ENCODE assay signal across 10 cellular contexts in the genomic region with DNA sequence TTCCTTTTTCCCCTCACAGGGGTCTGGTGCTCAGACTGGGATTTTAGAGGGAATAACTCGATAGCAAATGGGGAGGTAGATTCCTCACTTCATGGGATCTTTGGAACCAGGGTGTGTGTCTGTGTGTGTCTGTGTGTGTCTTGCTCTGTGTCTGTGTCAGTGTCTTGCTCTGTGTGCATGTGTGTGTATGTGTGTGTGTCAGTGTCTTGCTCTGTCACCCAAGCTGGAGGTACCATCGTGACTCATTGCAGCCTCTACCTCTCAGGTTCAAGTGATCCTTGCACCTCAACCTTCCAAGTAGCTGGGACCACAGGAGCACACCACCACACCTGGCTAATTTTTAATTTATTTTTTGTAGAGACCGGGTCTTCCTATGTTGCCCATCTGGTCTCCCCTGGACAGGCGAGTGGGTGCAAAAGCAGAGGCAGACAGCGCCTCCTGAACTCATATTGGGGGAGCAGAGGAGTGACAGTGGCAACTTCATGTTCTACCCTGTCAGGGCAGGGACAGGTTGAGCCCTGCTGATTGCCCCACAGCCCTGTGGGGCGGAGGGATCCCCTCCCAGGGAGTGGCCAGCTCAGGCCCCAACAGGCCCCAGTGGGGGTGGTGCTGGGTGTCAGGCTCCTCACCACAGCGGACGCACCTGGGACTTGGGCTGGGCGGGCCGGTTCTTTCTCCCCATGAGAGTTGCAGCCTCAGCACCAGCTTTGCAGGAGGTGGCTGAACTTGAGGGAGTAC. TPM values are rescaled to one million over a fixed set of nuclear protein-coding genes. Genes with fewer than 3 reads are reported as not detected.
DNase-seq lines count a peak whose midpoint lies in the region; ATAC-seq, FAIRE-seq and TF ChIP-seq lines count a peak whose summit lies in the region.
"Had no signal": no experiment of that assay in that cellular context is flagged by ENCODE, and none has a peak within 500 bp of the region (broad histone marks: within the 10 kb centered on the region; RNA-seq: fewer than 3 reads in every experiment).

No MANE protein-coding gene starts in this region.

- H3K4me1 ChIP-seq in H1 (replicated peaks in 1 of 4; ENCODE audit: control insufficient read depth in 3 of 4, insufficient read depth in 4 of 4, low read length in 3 of 4) (peaks cover 0 to 10% (median 6%) of the 10 kb centered on the region in 4 experiments; a peak in 6 of 7 replicates), stomach (peaks cover 47 to 85% (median 71%) of the 10 kb centered on the region in 4 donors)

- no peak overlapping the region for H3K56ac ChIP-seq in H1 (replicated peaks; ENCODE audit: insufficient read length, low read depth, low read length)

- DNase-seq in H1 (ENCODE audit: low read depth in 1 of 2, low spot score in 2 of 2) (no peak), stomach (peak; percentile 55), NCI-H345 treated with DMSO at 0.1 percent for 48 hours (lab: John Stamatoyannopoulos, UW; ENCODE audit: unreplicated experiment) (no peak), D341Med (ENCODE audit: low spot score) (no peak), GM10266 (ENCODE audit: extremely low spot score) (no peak)
- no peak for DNase-seq in activated naive CD4-positive, alpha-beta T cell treated with anti-CD3 and anti-CD28 coated beads, Interleukin-2, amount 50 U/mL, for 72 hours (ENCODE audit: low spot score in 2 of 2)

- H2BK20ac ChIP-seq in H1 (ENCODE audit: low read length): no peak overlapping the region

- H2BK15ac ChIP-seq in H1 (ENCODE audit: low read length): no peak overlapping the region

- ATAC-seq in GM19467 (IDR thresholded peaks at IDR 0.05; ENCODE audit: unreplicated experiment): peak; percentile 59
- ATAC-seq in HG03280 (IDR thresholded peaks at IDR 0.05; ENCODE audit: unreplicated experiment): peak; percentile 59
- no peak for ATAC-seq in activated naive CD4-positive, alpha-beta T cell treated with anti-CD3 and anti-CD28 coated beads, Interleukin-2, amount 50 U/mL, for 72 hours

- H4K91ac ChIP-seq in H1 (replicated peaks; ENCODE audit: insufficient read length, low read length): no peak overlapping the region

- H3K4ac ChIP-seq in H1 (replicated peaks; ENCODE audit: insufficient read length, low read depth, low read length): no peak overlapping the region

- peak overlapping the region in 1 of 2 donors; percentile 8 for H3K27ac Mint-ChIP-seq in activated naive CD4-positive, alpha-beta T cell treated with anti-CD3 and anti-CD28 coated beads, Interleukin-2, amount 50 U/mL, for 72 hours

- intact Hi-C loops in stomach (cut with DNase I; ENCODE audit: low total_unique reads): no loop called here

- TF ChIP-seq CTCF in H1 (IDR thresholded peaks at IDR 0.05; ENCODE audit: control extremely low read depth in 1 of 3, insufficient read depth in 1 of 3, low read depth in 1 of 3, low read length in 3 of 3) (no peak), stomach (IDR thresholded peaks at IDR 0.05) (no peak), GM10266 (IDR thresholded peaks at IDR 0.05; ENCODE audit: control insufficient read depth, insufficient read depth, low read depth, missing control alignments) (no peak)

- no peaks in the 10 kb centered on the region for H3K9me3 ChIP-seq in H1 (ENCODE audit: insufficient read depth in 2 of 2, low read depth in 1 of 2, low read length in 1 of 2)
- H3K9me3 ChIP-seq in stomach: no peaks in the 10 kb centered on the region

- no peak overlapping the region for H4K5ac ChIP-seq in H1 (ENCODE audit: insufficient read length, low read depth, low read length)

- CTCF ChIA-PET in H1 (lab: Charles Lee; ENCODE audit: partially characterized antibody): interaction anchor here (0.9 to 3.7 kb wide), 5 partner anchors 16 to 115 kb away, joined by 3 to 14 read pairs (median 4); no protein-coding TSS in a partner anchor

- TF ChIP-seq POLR2A in H1 (IDR thresholded peaks at IDR 0.05; ENCODE audit: control extremely low read depth in 1 of 2, low read depth in 2 of 2, low read length in 2 of 2) (no peak), stomach (IDR thresholded peaks at IDR 0.05) (no peak)

- H2BK5ac ChIP-seq in H1 (ENCODE audit: low read depth, low read length): peak overlapping the region; percentile 9; the same call in 1 of the 2 replicates

- FAIRE-seq in H1 (lab: Jason Lieb, UNC): no peak

- peaks cover 2% of the 10 kb centered on the region; the same call in 1 of the 2 replicates for H3K23me2 ChIP-seq in H1 (ENCODE audit: low read depth, low read length)

- no peak overlapping the region; a peak in 1 of 7 replicates for H3K9ac ChIP-seq in H1 (replicated peaks in 1 of 4; ENCODE audit: extremely low read depth in 1 of 4, low read depth in 3 of 4, low read length in 3 of 4)

- H2AFZ ChIP-seq in H1 (ENCODE audit: low read length): no peak overlapping the region

- H3K79me1 ChIP-seq in H1 (ENCODE audit: low read depth, low read length): peaks cover 3% of the 10 kb centered on the region; the same call in 1 of the 2 replicates

- no peak overlapping the region for H3K4me3 ChIP-seq in H1 (ENCODE audit: extremely low read depth in 1 of 4, insufficient read depth in 2 of 4, low read depth in 3 of 4, low read length in 4 of 4)
- no peak overlapping the region for H3K4me3 ChIP-seq in stomach
- H3K4me3 ChIP-seq: lung had no signal

- TF ChIP-seq EP300 in H1 (IDR thresholded peaks at IDR 0.05; ENCODE audit: borderline replicate concordance in 1 of 2, low read depth in 2 of 2, low read length in 2 of 2): no peak
- no peak for TF ChIP-seq EP300 in stomach (IDR thresholded peaks at IDR 0.05)

- no peaks in the 10 kb centered on the region for H3K36me3 Mint-ChIP-seq in activated naive CD4-positive, alpha-beta T cell treated with anti-CD3 and anti-CD28 coated beads, Interleukin-2, amount 50 U/mL, for 72 hours
- H3K36me3 Mint-ChIP-seq: type B pancreatic cell had no signal

- H3K9me3 Mint-ChIP-seq in activated naive CD4-positive, alpha-beta T cell treated with anti-CD3 and anti-CD28 coated beads, Interleukin-2, amount 50 U/mL, for 72 hours: no peaks in the 10 kb centered on the region
- H3K9me3 Mint-ChIP-seq: type B pancreatic cell had no signal

- H2AK5ac ChIP-seq in H1 (ENCODE audit: low read depth, low read length): no peak overlapping the region

- POLR2A ChIA-PET in H1 (lab: Charles Lee; ENCODE audit: partially characterized antibody): interaction anchor here (0.6 to 1.5 kb wide), 3 partner anchors 12 to 38 kb away, joined by 3 to 5 read pairs (median 4); no protein-coding TSS in a partner anchor

- 89% methylated on average over 10 of the region's 10 CpGs; no CpG with 5 or more reads in 1 of the 2 experiments for WGBS in H1 (ENCODE audit: extremely low coverage in 1 of 2, insufficient coverage in 1 of 2, insufficient read length in 1 of 2, insufficient replicate concordance in 2 of 2, low coverage in 1 of 2, low lambda C conversion rate in 2 of 2, missing lambda C conversion rate in 1 of 2), 2 experiments
- WGBS in stomach, 5 donors: 66 to 91% (median 78%) methylated on average over 6 to 10 of the region's 10 CpGs

- no peak for TF ChIP-seq RAD21 in H1 (IDR thresholded peaks at IDR 0.05 in 1 of 2, conservative IDR thresholded peaks at IDR 0.05 in 1 of 2; ENCODE audit: low read depth in 2 of 2, low read length in 2 of 2)

- H3K79me2 ChIP-seq in H1 (ENCODE audit: control insufficient read depth in 1 of 2, insufficient read depth in 2 of 2, low read length in 2 of 2): no peaks in the 10 kb centered on the region

- H3K27me3 ChIP-seq in H1 (replicated peaks in 1 of 4; ENCODE audit: control insufficient read depth in 3 of 4, extremely low read depth in 1 of 4, insufficient read depth in 3 of 4, low read length in 3 of 4) (no peaks in the 10 kb centered on the region), stomach (no peaks in the 10 kb centered on the region)

- H2BK12ac ChIP-seq in H1 (ENCODE audit: low read depth, low read length): no peak overlapping the region

- no peak overlapping the region for H3K18ac ChIP-seq in H1 (ENCODE audit: extremely low read depth, low read length)

- peaks cover 0 to 2% of the 10 kb centered on the region in 2 experiments for H4K20me1 ChIP-seq in H1 (replicated peaks in 1 of 2; ENCODE audit: control insufficient read depth in 1 of 2, insufficient read depth in 2 of 2, low read length in 2 of 2)

- H3K36me3 ChIP-seq in H1 (ENCODE audit: control insufficient read depth in 2 of 4, insufficient read depth in 4 of 4, low read length in 3 of 4) (no peaks in the 10 kb centered on the region), stomach (peaks cover 0 to 4% (median 0%) of the 10 kb centered on the region in 4 donors)

- no peak overlapping the region for H3K23ac ChIP-seq in H1 (ENCODE audit: insufficient read length)

- H4K8ac ChIP-seq in H1 (ENCODE audit: extremely low read depth, insufficient read depth, low read length): no peak overlapping the region

- no peak overlapping the region for H2BK120ac ChIP-seq in H1 (replicated peaks; ENCODE audit: low read depth, low read length)

- H3K27ac ChIP-seq in H1 (ENCODE audit: low read depth, low read length) (no peak overlapping the region), stomach (peak overlapping the region; percentile 72 to 82 (median 80))

- H3K14ac ChIP-seq in H1 (ENCODE audit: insufficient read length): no peak overlapping the region

- H3K4me2 ChIP-seq in H1 (ENCODE audit: insufficient read depth in 1 of 2, low read depth in 2 of 2, low read length in 2 of 2): no peak overlapping the region

RNA-seq across cellular contexts. Expression of a gene that starts 10.4 kb away (rescaled TPM):
- total RNA-seq in H1 (2021; fragmentation: NEBNext Ultra II Directional; extraction: Animal tissue kit (Norgen Biotek cat#: 25700)): 42.7 and 43.6 TPM in 2 replicates
- 43.0 and 62.4 TPM in 2 replicates for polyA plus RNA-seq in H1 (2011; rRNA removed)
- 31.1 TPM for polyA plus RNA-seq in H1 (2011; cell fraction: cytosol; rRNA removed)
- 103 TPM for polyA plus RNA-seq in H1 (2011; cell fraction: nucleus; rRNA removed)
- 29.8 to 49.9 TPM (median 46.1 TPM) in 4 replicates for polyA plus RNA-seq in H1 (2012, experiment 1 of 2)
- polyA plus RNA-seq in H1 (2012, experiment 2 of 2): 37.6 TPM
- polyA plus RNA-seq in H1 (2013, experiment 1 of 2): 71.9 TPM
- 65.7 TPM for polyA plus RNA-seq in H1 (2013, experiment 2 of 2)
- 34.0 and 63.8 TPM in 2 replicates for polyA minus RNA-seq in H1 (2011; rRNA and poly(A)+ RNA removed)
- polyA minus RNA-seq in H1 (2011; cell fraction: cytosol; rRNA and poly(A)+ RNA removed): 52.3 TPM
- polyA minus RNA-seq in H1 (2011; cell fraction: nucleus; rRNA and poly(A)+ RNA removed): 41.9 TPM
- 100 to 1,000 TPM in 1 of 5 donors, 10 to 100 TPM in 4; 37.9 to 199 (median 54.0) TPM for total RNA-seq in stomach
- polyA plus RNA-seq in stomach: 10 to 100 TPM; 11.3 to 81.4 (median 17.2) TPM
- total RNA-seq in activated naive CD4-positive, alpha-beta T cell treated with anti-CD3 and anti-CD28 coated beads, Interleukin-2, amount 50 U/mL, for 72 hours: 10 to 100 TPM in 1 of 2 donors, 1 to 10 TPM in 1; 8.9 to 19.1 TPM

RNA-seq across cellular contexts. Expression of a gene that starts 43.0 kb away (rescaled TPM):
- total RNA-seq in H1 (2021; fragmentation: NEBNext Ultra II Directional; extraction: Animal tissue kit (Norgen Biotek cat#: 25700)): 26.0 and 29.1 TPM in 2 replicates
- polyA plus RNA-seq in H1 (2011; rRNA removed): 50.4 and 63.5 TPM in 2 replicates
- polyA plus RNA-seq in H1 (2011; cell fraction: cytosol; rRNA removed): 38.4 TPM
- polyA plus RNA-seq in H1 (2011; cell fraction: nucleus; rRNA removed): 45.0 TPM
- 23.9 to 40.2 TPM (median 38.3 TPM) in 4 replicates for polyA plus RNA-seq in H1 (2012, experiment 1 of 2)
- 39.5 TPM for polyA plus RNA-seq in H1 (2012, experiment 2 of 2)
- polyA plus RNA-seq in H1 (2013, experiment 1 of 2): 34.1 TPM
- 34.8 TPM for polyA plus RNA-seq in H1 (2013, experiment 2 of 2)
- 11.5 and 15.4 TPM in 2 replicates for polyA minus RNA-seq in H1 (2011; rRNA and poly(A)+ RNA removed)
- polyA minus RNA-seq in H1 (2011; cell fraction: cytosol; rRNA and poly(A)+ RNA removed): 10.4 TPM
- 5.3 TPM for polyA minus RNA-seq in H1 (2011; cell fraction: nucleus; rRNA and poly(A)+ RNA removed)
- total RNA-seq in stomach: 100 to 1,000 TPM in 1 of 5 donors, 10 to 100 TPM in 4; 27.4 to 166 (median 36.6) TPM
- 100 to 1,000 TPM; 128 to 206 (median 158) TPM for polyA plus RNA-seq in stomach
- 100 to 1,000 TPM; 114 to 150 TPM for total RNA-seq in activated naive CD4-positive, alpha-beta T cell treated with anti-CD3 and anti-CD28 coated beads, Interleukin-2, amount 50 U/mL, for 72 hours

RNA-seq across cellular contexts. Expression of a gene that starts 43.2 kb away (rescaled TPM):
- total RNA-seq in H1 (2021; fragmentation: NEBNext Ultra II Directional; extraction: Animal tissue kit (Norgen Biotek cat#: 25700)): 3.7 and 5.6 TPM in 2 replicates
- polyA plus RNA-seq in H1 (2011; rRNA removed): 1.8 and 3.0 TPM in 2 replicates
- polyA plus RNA-seq in H1 (2011; cell fraction: cytosol; rRNA removed): 2.1 TPM
- 4.1 TPM for polyA plus RNA-seq in H1 (2011; cell fraction: nucleus; rRNA removed)
- polyA plus RNA-seq in H1 (2012, experiment 1 of 2): 2.3 to 4.1 TPM (median 3.7 TPM) in 4 replicates
- 2.6 TPM for polyA plus RNA-seq in H1 (2012, experiment 2 of 2)
- polyA plus RNA-seq in H1 (2013, experiment 1 of 2): 1.9 TPM
- polyA plus RNA-seq in H1 (2013, experiment 2 of 2): 1.5 TPM
- polyA minus RNA-seq in H1 (2011; rRNA and poly(A)+ RNA removed): 9.6 and 10.3 TPM in 2 replicates
- polyA minus RNA-seq in H1 (2011; cell fraction: cytosol; rRNA and poly(A)+ RNA removed): 4.4 TPM
- polyA minus RNA-seq in H1 (2011; cell fraction: nucleus; rRNA and poly(A)+ RNA removed): 9.9 TPM
- total RNA-seq in stomach: 10 to 100 TPM in 1 of 5 donors, 1 to 10 TPM in 2, under 1 TPM in 1, not detected in 1; under 0.01 to 26.6 (median 5.9) TPM
- polyA plus RNA-seq in stomach: 1 to 10 TPM in 2 of 3 donors, under 1 TPM in 1; 0.92 to 3.2 (median 2.4) TPM
- 1 to 10 TPM; 3.1 to 7.6 TPM for total RNA-seq in activated naive CD4-positive, alpha-beta T cell treated with anti-CD3 and anti-CD28 coated beads, Interleukin-2, amount 50 U/mL, for 72 hours

RNA-seq across cellular contexts. Expression of a gene that starts 58.6 kb away (rescaled TPM):
- total RNA-seq in H1 (2021; fragmentation: NEBNext Ultra II Directional; extraction: Animal tissue kit (Norgen Biotek cat#: 25700)): 0.19 TPM in 1 of 2 replicates, not detected in the other
- polyA plus RNA-seq in H1 (2011; rRNA removed) (0.03 and 0.05 TPM in 2 replicates), stomach (under 1 TPM in 1 of 3 donors, not detected in 2; 0.10 TPM)
- polyA plus RNA-seq in H1 (2011; cell fraction: cytosol; rRNA removed): not detected
- polyA plus RNA-seq in H1 (2011; cell fraction: nucleus; rRNA removed): 0.16 TPM
- polyA plus RNA-seq in H1 (2012, experiment 1 of 2): 0.39 TPM in 1 of 4 replicates, not detected in the others
- not detected for polyA plus RNA-seq in H1 (2012, experiment 2 of 2)
- 0.02 TPM for polyA plus RNA-seq in H1 (2013, experiment 1 of 2)
- polyA plus RNA-seq in H1 (2013, experiment 2 of 2): 0.04 TPM
- polyA minus RNA-seq in H1 (2011; rRNA and poly(A)+ RNA removed): 0.09 and 0.27 TPM in 2 replicates
- polyA minus RNA-seq in H1 (2011; cell fraction: cytosol; rRNA and poly(A)+ RNA removed): not detected
- polyA minus RNA-seq in H1 (2011; cell fraction: nucleus; rRNA and poly(A)+ RNA removed): not detected
- not detected for total RNA-seq in stomach
- 1 to 10 TPM in 1 of 2 donors, under 1 TPM in 1; 0.49 to 1.0 TPM for total RNA-seq in activated naive CD4-positive, alpha-beta T cell treated with anti-CD3 and anti-CD28 coated beads, Interleukin-2, amount 50 U/mL, for 72 hours

Comparison
In these comparisons a context has a peak if more than half of its experiments do, and no peak if none do; other contexts are left out.
1. ATAC-seq: peak in GM19467 (single experiment) and HG03280 (single experiment); none in activated naive CD4-positive, alpha-beta T cell treated with anti-CD3 and anti-CD28 coated beads, Interleukin-2, amount 50 U/mL, for 72 hours (0 of 2).